Comparison of ENCODE assay signal across 37 cellular contexts in genomic region chr6:100730001-100730400, GRCh38.
"Had no signal": no experiment of that assay in that cellular context is flagged by ENCODE, and none has a peak within 500 bp of the region (broad histone marks: within the 10 kb centered on the region; RNA-seq: fewer than 3 reads in every experiment).

No MANE protein-coding gene starts in this region.

- H3K27ac ChIP-seq: adrenal gland, body of pancreas, brain microvascular endothelial cell, breast epithelium, VCaP had no signal

- H3K27ac Mint-ChIP-seq: activated B cell treated with CpG ODN at 0.5 μM for 24 hours; activated CD4-positive, alpha-beta memory T cell treated with anti-CD3 and anti-CD28 coated beads for 36 hours; activated CD4-positive, alpha-beta T cell treated with anti-CD3 and anti-CD28 coated beads, Interleukin-2, amount 10 ng/mL, durations not matched to agents 24 days and 14 days; activated CD8-positive, alpha-beta T cell treated with anti-CD3 and anti-CD28 coated beads for 36 hours; activated naive CD4-positive, alpha-beta T cell treated with anti-CD3 and anti-CD28 coated beads for 36 hours; activated naive CD4-positive, alpha-beta T cell treated with anti-CD3 and anti-CD28 coated beads, Interleukin-2, amount 50 U/mL, for 72 hours; activated naive CD8-positive, alpha-beta T cell treated with anti-CD3 and anti-CD28 coated beads for 36 hours; activated T-cell treated with anti-CD3 and anti-CD28 coated beads, Interleukin-2, amount 50 U/mL, for 72 hours; activated T-helper 1 cell treated with anti-CD3 and anti-CD28 coated beads, Interleukin-12 subunit alpha, Interleukin-12 subunit beta, Interleukin-2, Interleukin-4 antibody, amounts not matched to agents 30 ng/mL and 10 ng/mL and 1 ng/mL, durations not matched to agents 14 hours and 24 hours and 36 hours; activated T-helper 17 cell treated with anti-CD3 and anti-CD28 coated beads, Interleukin-2, amount 50 U/mL, for 72 hours; T-helper 1 cell treated with Interleukin-12 subunit alpha and Interleukin-12 subunit beta and Interleukin-4 antibody, amounts not matched to agents 30 μg/mL and 1 μg/mL, for 36 hours; T-helper 2 cell treated with Interferon-gamma antibody and Interleukin-4, amounts not matched to agents 5 μg/mL and 100 μg/mL, for 36 hours had no signal

- H3K4me1 ChIP-seq: body of pancreas, breast epithelium had no signal

- H3K36me3 ChIP-seq: adrenal gland, brain microvascular endothelial cell, breast epithelium had no signal

- H3K4me3 Mint-ChIP-seq: activated B cell treated with CpG ODN at 0.5 μM for 24 hours; activated CD4-positive, alpha-beta memory T cell treated with anti-CD3 and anti-CD28 coated beads for 36 hours; activated CD4-positive, alpha-beta T cell treated with anti-CD3 and anti-CD28 coated beads, Interleukin-2, amount 10 ng/mL, durations not matched to agents 24 days and 14 days; activated CD8-positive, alpha-beta T cell treated with anti-CD3 and anti-CD28 coated beads for 36 hours; activated naive CD4-positive, alpha-beta T cell treated with anti-CD3 and anti-CD28 coated beads for 36 hours; activated naive CD8-positive, alpha-beta T cell treated with anti-CD3 and anti-CD28 coated beads for 36 hours; activated T-cell treated with anti-CD3 and anti-CD28 coated beads, Interleukin-2, amount 50 U/mL, for 4 hours; activated T-cell treated with anti-CD3 and anti-CD28 coated beads, Interleukin-2, amount 50 U/mL, for 72 hours; activated T-helper 1 cell treated with anti-CD3 and anti-CD28 coated beads, Interleukin-12 subunit alpha, Interleukin-12 subunit beta, Interleukin-2, Interleukin-4 antibody, amounts not matched to agents 30 ng/mL and 10 ng/mL and 1 ng/mL, durations not matched to agents 14 hours and 24 hours and 36 hours; activated T-helper 17 cell treated with anti-CD3 and anti-CD28 coated beads, Interleukin-2, amount 50 U/mL, for 72 hours; central memory CD8-positive, alpha-beta T cell; T-helper 1 cell treated with Interleukin-12 subunit alpha and Interleukin-12 subunit beta and Interleukin-4 antibody, amounts not matched to agents 30 μg/mL and 1 μg/mL, for 36 hours; T-helper 2 cell treated with Interferon-gamma antibody and Interleukin-4, amounts not matched to agents 5 μg/mL and 100 μg/mL, for 36 hours had no signal

- DNase-seq: activated B cell treated with CpG ODN at 0.5 μM for 24 hours; activated CD4-positive, alpha-beta memory T cell treated with anti-CD3 and anti-CD28 coated beads for 36 hours; activated CD4-positive, alpha-beta T cell treated with anti-CD3 and anti-CD28 coated beads for 4 hours; activated CD4-positive, alpha-beta T cell treated with anti-CD3 and anti-CD28 coated beads, Interleukin-2, amount 10 ng/mL, durations not matched to agents 24 days and 14 days; activated CD4-positive, alpha-beta T cell treated with anti-CD3 and anti-CD28 coated beads, Interleukin-2, amount 50 U/mL, for 1 hour; activated CD4-positive, alpha-beta T cell treated with anti-CD3 and anti-CD28 coated beads, Interleukin-2, amount 50 U/mL, for 4 hours; activated CD4-positive, CD25-positive, alpha-beta regulatory T cell treated with anti-CD3 and anti-CD28 coated beads, Interleukin-2, amount 50 U/mL, for 72 hours; activated CD8-positive, alpha-beta memory T cell treated with anti-CD3 and anti-CD28 coated beads, Interleukin-2, amount 50 U/mL, for 4 hours; activated CD8-positive, alpha-beta T cell treated with anti-CD3 and anti-CD28 coated beads for 36 hours; activated effector memory CD4-positive, alpha-beta T cell treated with anti-CD3 and anti-CD28 coated beads, Interleukin-2, amount 50 U/mL, for 16 hours; activated gamma-delta T cell treated with Interleukin-2 at 50 U/mL for 16 hours; activated naive CD4-positive, alpha-beta T cell; activated naive CD4-positive, alpha-beta T cell treated with anti-CD3 and anti-CD28 coated beads for 36 hours; activated naive CD4-positive, alpha-beta T cell treated with anti-CD3 and anti-CD28 coated beads, Interleukin-2, amount 50 U/mL, for 16 hours; activated naive CD8-positive, alpha-beta T cell treated with anti-CD3 and anti-CD28 coated beads for 36 hours; activated T-cell treated with anti-CD3 and anti-CD28 coated beads for 4 hours; activated T-cell treated with anti-CD3 and anti-CD28 coated beads, Interleukin-2, amount 50 U/mL, for 1 hour; activated T-cell treated with anti-CD3 and anti-CD28 coated beads, Interleukin-2, amount 50 U/mL, for 4 hours; activated T-cell treated with anti-CD3 and anti-CD28 coated beads, Interleukin-2, amount 50 U/mL, for 72 hours; adrenal gland; amniotic stem cell; aorta; body of pancreas; brain microvascular endothelial cell; caudate nucleus; cerebellar nuclear complex; T-helper 1 cell; T-helper 2 cell; T-helper 9 cell had no signal

- H3K27me3 Mint-ChIP-seq: activated B cell treated with CpG ODN at 0.5 μM for 24 hours; activated CD4-positive, alpha-beta memory T cell treated with anti-CD3 and anti-CD28 coated beads for 36 hours; activated CD4-positive, alpha-beta T cell treated with anti-CD3 and anti-CD28 coated beads, Interleukin-2, amount 10 ng/mL, durations not matched to agents 24 days and 14 days; activated CD8-positive, alpha-beta T cell treated with anti-CD3 and anti-CD28 coated beads for 36 hours; activated naive CD8-positive, alpha-beta T cell treated with anti-CD3 and anti-CD28 coated beads for 36 hours; activated T-helper 17 cell treated with anti-CD3 and anti-CD28 coated beads, Interleukin-2, amount 50 U/mL, for 72 hours; central memory CD8-positive, alpha-beta T cell had no signal

- H3K9me3 Mint-ChIP-seq: activated B cell treated with CpG ODN at 0.5 μM for 24 hours; activated CD4-positive, alpha-beta memory T cell treated with anti-CD3 and anti-CD28 coated beads for 36 hours; activated CD4-positive, alpha-beta T cell treated with anti-CD3 and anti-CD28 coated beads, Interleukin-2, amount 10 ng/mL, durations not matched to agents 24 days and 14 days; activated CD8-positive, alpha-beta T cell treated with anti-CD3 and anti-CD28 coated beads for 36 hours; activated naive CD4-positive, alpha-beta T cell treated with anti-CD3 and anti-CD28 coated beads for 36 hours; activated naive CD4-positive, alpha-beta T cell treated with anti-CD3 and anti-CD28 coated beads, Interleukin-2, amount 50 U/mL, for 72 hours; activated naive CD8-positive, alpha-beta T cell treated with anti-CD3 and anti-CD28 coated beads for 36 hours; activated T-cell treated with anti-CD3 and anti-CD28 coated beads, Interleukin-2, amount 50 U/mL, for 4 hours; activated T-cell treated with anti-CD3 and anti-CD28 coated beads, Interleukin-2, amount 50 U/mL, for 72 hours; activated T-helper 1 cell treated with anti-CD3 and anti-CD28 coated beads, Interleukin-12 subunit alpha, Interleukin-12 subunit beta, Interleukin-2, Interleukin-4 antibody, amounts not matched to agents 30 ng/mL and 10 ng/mL and 1 ng/mL, durations not matched to agents 14 hours and 24 hours and 36 hours; activated T-helper 17 cell treated with anti-CD3 and anti-CD28 coated beads, Interleukin-2, amount 50 U/mL, for 72 hours; central memory CD8-positive, alpha-beta T cell; T-helper 1 cell treated with Interleukin-12 subunit alpha and Interleukin-12 subunit beta and Interleukin-4 antibody, amounts not matched to agents 30 μg/mL and 1 μg/mL, for 36 hours; T-helper 2 cell treated with Interferon-gamma antibody and Interleukin-4, amounts not matched to agents 5 μg/mL and 100 μg/mL, for 36 hours had no signal

- H3K9me3 ChIP-seq: adrenal gland, body of pancreas, breast epithelium had no signal

- H3K4me3 ChIP-seq: adrenal gland, body of pancreas, breast epithelium had no signal

- H3K27me3 ChIP-seq: adrenal gland, body of pancreas, brain microvascular endothelial cell, breast epithelium had no signal

- H3K36me3 Mint-ChIP-seq: activated naive CD4-positive, alpha-beta T cell treated with anti-CD3 and anti-CD28 coated beads, Interleukin-2, amount 50 U/mL, for 72 hours had no signal

- H3K4me1 Mint-ChIP-seq: activated CD4-positive, alpha-beta T cell treated with anti-CD3 and anti-CD28 coated beads, Interleukin-2, amount 10 ng/mL, durations not matched to agents 24 days and 14 days; activated naive CD8-positive, alpha-beta T cell treated with anti-CD3 and anti-CD28 coated beads for 36 hours; activated T-helper 17 cell treated with anti-CD3 and anti-CD28 coated beads, Interleukin-2, amount 50 U/mL, for 72 hours; central memory CD8-positive, alpha-beta T cell had no signal
